1 cellular context compared by ENCODE assay signal in the genomic region with DNA sequence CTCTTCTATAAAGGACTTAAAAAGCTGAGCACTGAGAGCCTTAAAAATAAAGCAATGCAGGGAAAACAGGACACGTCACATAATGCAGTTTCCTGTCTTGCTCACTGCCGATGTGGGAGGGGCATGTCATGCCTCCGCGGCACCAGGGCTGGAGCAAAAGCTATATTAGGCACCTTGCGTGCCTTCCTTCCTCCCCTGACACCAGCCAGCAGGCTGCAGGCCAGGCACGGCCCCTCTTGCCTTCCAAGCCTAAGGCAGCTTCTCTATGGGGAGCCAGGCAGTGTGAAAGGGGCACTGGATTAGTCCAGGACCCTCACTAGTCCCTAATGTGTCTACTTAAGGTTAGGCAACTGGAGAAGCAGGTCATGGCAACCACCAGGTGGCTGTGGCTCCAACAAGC.
TF ChIP-seq lines count a peak whose summit lies in the region.

No MANE protein-coding gene starts in this region.

TF ChIP-seq in HepG2, 621 proteins besides CTCF, POLR2A, EP300 and RAD21:
- TF ChIP-seq ZNF24 (IDR thresholded peaks at IDR 0.05) (no peak), ZNF776 (CRISPR knock-in tag; IDR thresholded peaks at IDR 0.05) (no peak), SRSF1 (optimal IDR thresholded peaks at IDR 0.05; ENCODE audit: low read depth, low read length) (no peak), MED1 (CRISPR knock-in tag; IDR thresholded peaks at IDR 0.05) (no peak), JUN (CRISPR knock-in tag; IDR thresholded peaks at IDR 0.05) (no peak), HNF4A (CRISPR knock-in tag; IDR thresholded peaks at IDR 0.05) (no peak), REXO4 (CRISPR knock-in tag; IDR thresholded peaks at IDR 0.05; ENCODE audit: borderline replicate concordance) (no peak), ZMYM2 (CRISPR knock-in tag; IDR thresholded peaks at IDR 0.05) (no peak), TCF7 (IDR thresholded peaks at IDR 0.05; ENCODE audit: low read depth) (no peak), TEAD3 (CRISPR knock-in tag; optimal IDR thresholded peaks at IDR 0.05; ENCODE audit: borderline replicate concordance) (no peak), ZNF446 (CRISPR knock-in tag; IDR thresholded peaks at IDR 0.05) (no peak), KDM1A (CRISPR knock-in tag; IDR thresholded peaks at IDR 0.05) (no peak), TP53 (CRISPR knock-in tag; conservative IDR thresholded peaks at IDR 0.05) (no peak)
- TF ChIP-seq, protein P1, sequence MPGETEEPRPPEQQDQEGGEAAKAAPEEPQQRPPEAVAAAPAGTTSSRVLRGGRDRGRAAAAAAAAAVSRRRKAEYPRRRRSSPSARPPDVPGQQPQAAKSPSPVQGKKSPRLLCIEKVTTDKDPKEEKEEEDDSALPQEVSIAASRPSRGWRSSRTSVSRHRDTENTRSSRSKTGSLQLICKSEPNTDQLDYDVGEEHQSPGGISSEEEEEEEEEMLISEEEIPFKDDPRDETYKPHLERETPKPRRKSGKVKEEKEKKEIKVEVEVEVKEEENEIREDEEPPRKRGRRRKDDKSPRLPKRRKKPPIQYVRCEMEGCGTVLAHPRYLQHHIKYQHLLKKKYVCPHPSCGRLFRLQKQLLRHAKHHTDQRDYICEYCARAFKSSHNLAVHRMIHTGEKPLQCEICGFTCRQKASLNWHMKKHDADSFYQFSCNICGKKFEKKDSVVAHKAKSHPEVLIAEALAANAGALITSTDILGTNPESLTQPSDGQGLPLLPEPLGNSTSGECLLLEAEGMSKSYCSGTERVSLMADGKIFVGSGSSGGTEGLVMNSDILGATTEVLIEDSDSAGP (CRISPR knock-in tag; IDR thresholded peaks at IDR 0.05; ENCODE audit: borderline replicate concordance): no peak
- TF ChIP-seq, protein P2, sequence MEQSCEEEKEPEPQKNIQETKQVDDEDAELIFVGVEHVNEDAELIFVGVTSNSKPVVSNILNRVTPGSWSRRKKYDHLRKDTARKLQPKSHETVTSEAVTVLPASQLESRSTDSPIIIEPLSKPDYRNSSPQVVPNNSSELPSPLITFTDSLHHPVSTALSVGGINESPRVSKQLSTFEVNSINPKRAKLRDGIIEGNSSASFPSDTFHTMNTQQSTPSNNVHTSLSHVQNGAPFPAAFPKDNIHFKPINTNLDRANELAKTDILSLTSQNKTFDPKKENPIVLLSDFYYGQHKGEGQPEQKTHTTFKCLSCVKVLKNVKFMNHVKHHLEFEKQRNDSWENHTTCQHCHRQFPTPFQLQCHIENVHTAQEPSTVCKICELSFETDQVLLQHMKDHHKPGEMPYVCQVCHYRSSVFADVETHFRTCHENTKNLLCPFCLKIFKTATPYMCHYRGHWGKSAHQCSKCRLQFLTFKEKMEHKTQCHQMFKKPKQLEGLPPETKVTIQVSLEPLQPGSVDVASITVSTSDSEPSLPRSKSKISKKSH (CRISPR knock-in tag; IDR thresholded peaks at IDR 0.05; ENCODE audit: borderline replicate concordance): no peak
